ENCODE assay signal across 8 cellular contexts in genomic region chr10:44864637-44865288, GRCh38. TPM values are rescaled to one million over a fixed set of nuclear protein-coding genes. Genes with fewer than 3 reads are reported as not detected.
DNase-seq lines count a peak whose midpoint lies in the region; ATAC-seq and TF ChIP-seq lines count a peak whose summit lies in the region.

No MANE protein-coding gene starts in this region.

- ATAC-seq in HG02588 (IDR thresholded peaks at IDR 0.05; ENCODE audit: unreplicated experiment) (peak; percentile 86), left ventricle myocardium superior (peak; percentile 97)

- DNase-seq in GM06990 (ENCODE audit: extremely low read depth, insufficient read length), result peak; percentile 78
- peak; percentile 38 for DNase-seq in NCI-H1048 (lab: John Stamatoyannopoulos, UW)
- DNase-seq in amygdala (lab: John Stamatoyannopoulos, UW), result peak; percentile 48 to 95 (median 78)
- peak; percentile 96 for DNase-seq in left ventricle myocardium superior
- peak; percentile 84 for DNase-seq in prostate gland (ENCODE audit: low spot score)
- peak; percentile 94 for DNase-seq in ureter (ENCODE audit: low spot score)

- peaks cover 17% of the 10 kb centered on the region for H3K4me1 Mint-ChIP-seq in T-helper 1 cell treated with Interleukin-12 subunit alpha and Interleukin-12 subunit beta and Interleukin-4 antibody, amounts not matched to agents 30 μg/mL and 1 μg/mL, for 36 hours (ENCODE audit: low read depth)

- no peaks in the 10 kb centered on the region for H3K9me3 Mint-ChIP-seq in T-helper 1 cell treated with Interleukin-12 subunit alpha and Interleukin-12 subunit beta and Interleukin-4 antibody, amounts not matched to agents 30 μg/mL and 1 μg/mL, for 36 hours

- no peaks in the 10 kb centered on the region for H3K9me3 ChIP-seq in prostate gland

- H3K27me3 ChIP-seq in GM06990 (replicated peaks; ENCODE audit: control insufficient read depth, insufficient read depth, low read length) (no peaks in the 10 kb centered on the region; the same call in 1 of the 2 replicates), prostate gland (replicated peaks; ENCODE audit: insufficient read depth) (no peaks in the 10 kb centered on the region)

- intact Hi-C loops in left ventricle myocardium superior (cut with micrococcal nuclease), result loop anchor here (5.0 kb wide), 1 partner anchor 1192 kb away; no protein-coding TSS in a partner anchor
- intact Hi-C loops in prostate gland (cut with DNase I), result loop anchor here (2.0 to 5.0 kb wide), 2 partner anchors 478 to 1192 kb away; no protein-coding TSS in a partner anchor

- H3K4me3 ChIP-seq in GM06990 (replicated peaks; ENCODE audit: low read depth, low read length), result peak overlapping the region; percentile 38
- H3K4me3 ChIP-seq in prostate gland, result peak overlapping the region; percentile 33 to 34

- H3K36me3 ChIP-seq in GM06990 (ENCODE audit: control insufficient read depth, insufficient read depth, low read length), result no peaks in the 10 kb centered on the region
- no peaks in the 10 kb centered on the region for H3K36me3 ChIP-seq in prostate gland

- H3K27ac ChIP-seq in prostate gland, result peak overlapping the region; percentile 62 to 70

- under 1% methylated on average over 41 of the region's 42 CpGs for WGBS in prostate gland

- TF ChIP-seq CTCF in GM06990 (IDR thresholded peaks at IDR 0.05; ENCODE audit: insufficient read depth, low read length, poor library complexity, severe bottlenecking) (peak; percentile 96), prostate gland (IDR thresholded peaks at IDR 0.05) (peak; percentile 94 to 98 (median 97))

- H3K4me3 Mint-ChIP-seq in T-helper 1 cell treated with Interleukin-12 subunit alpha and Interleukin-12 subunit beta and Interleukin-4 antibody, amounts not matched to agents 30 μg/mL and 1 μg/mL, for 36 hours, result peak overlapping the region; percentile 92

- TF ChIP-seq POLR2A in prostate gland (IDR thresholded peaks at IDR 0.05), result no peak

- H3K36me3 Mint-ChIP-seq in T-helper 1 cell treated with Interleukin-12 subunit alpha and Interleukin-12 subunit beta and Interleukin-4 antibody, amounts not matched to agents 30 μg/mL and 1 μg/mL, for 36 hours (ENCODE audit: low read depth), result no peaks in the 10 kb centered on the region

- H3K27me3 Mint-ChIP-seq in T-helper 1 cell treated with Interleukin-12 subunit alpha and Interleukin-12 subunit beta and Interleukin-4 antibody, amounts not matched to agents 30 μg/mL and 1 μg/mL, for 36 hours (ENCODE audit: low read depth), result peaks cover 64% of the 10 kb centered on the region

- H3K4me1 ChIP-seq in prostate gland (replicated peaks), result no peaks in the 10 kb centered on the region

- peak overlapping the region; percentile 58 for H3K27ac Mint-ChIP-seq in T-helper 1 cell treated with Interleukin-12 subunit alpha and Interleukin-12 subunit beta and Interleukin-4 antibody, amounts not matched to agents 30 μg/mL and 1 μg/mL, for 36 hours

RNA-seq across cellular contexts. Expression of gene TMEM72, which starts 46.4 kb away (rescaled TPM):
- not detected for total RNA-seq in left ventricle myocardium superior
- 1 to 10 TPM in 1 of 2 donors, not detected in 1; 1.6 TPM for total RNA-seq in prostate gland
- total RNA-seq in ureter, result not detected

Comparison
In these comparisons a context has a peak if more than half of its experiments do, and no peak if none do; other contexts are left out.
1. Peak in every context shown above with its lines: DNase-seq, ATAC-seq, H3K4me3 ChIP-seq and H3K27ac ChIP-seq.
2. DNase-seq: peak in every context shown above with its lines; median percentile 96 in left ventricle myocardium superior; 94 in ureter; 84 in prostate gland; 78 in amygdala; 78 in GM06990; 38 in NCI-H1048.